26 cellular contexts compared by ENCODE assay signal in the genomic region with DNA sequence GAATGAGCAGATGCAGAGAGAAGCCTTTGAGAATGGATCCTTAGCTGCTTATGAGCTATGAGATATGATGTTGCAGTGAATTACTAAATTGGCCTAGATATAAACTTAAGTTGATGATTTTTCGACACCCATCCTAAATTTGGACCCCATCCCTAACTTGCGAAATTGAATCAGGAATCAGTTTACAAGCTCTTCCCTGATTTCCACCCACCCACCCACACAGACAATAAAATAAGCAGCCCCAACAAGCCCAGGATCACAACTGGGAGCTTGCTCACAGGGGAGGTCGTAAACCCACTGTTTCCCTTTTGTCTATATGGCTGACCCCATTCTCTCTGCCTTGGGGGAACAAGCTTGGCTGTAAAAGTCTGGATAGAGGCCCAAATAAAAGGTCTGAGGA. TPM values are rescaled to one million over a fixed set of nuclear protein-coding genes. Genes with fewer than 3 reads are reported as not detected.
A peak's percentile ranks its signal among the peaks of the same experiment; 100 is the strongest.
DNase-seq lines count a peak whose midpoint lies in the region; ATAC-seq, FAIRE-seq and TF ChIP-seq lines count a peak whose summit lies in the region.
"Had no signal": no experiment of that assay in that cellular context is flagged by ENCODE, and none has a peak within 500 bp of the region (broad histone marks: within the 10 kb centered on the region; RNA-seq: fewer than 3 reads in every experiment).

No MANE protein-coding gene starts in this region.

- H3K4ac ChIP-seq in IMR-90 (ENCODE audit: low read depth, low read length): peak overlapping the region; percentile 100

- POLR2A ChIA-PET in AG04450 (lab: Yijun Ruan, JAX): no interaction called here
- POLR2A ChIA-PET in IMR-90 (lab: Charles Lee; ENCODE audit: unreplicated experiment): no interaction called here

- intact Hi-C loops in IMR-90 (cut with micrococcal nuclease): no loop called here

- DNase-seq in AG04450 (ENCODE audit: low read depth, low spot score): no peak
- no peak for DNase-seq in IMR-90
- no peak for DNase-seq in bronchial epithelial cell (ENCODE audit: low read depth)
- no peak for DNase-seq in frontal cortex (ENCODE audit: low spot score in 2 of 2)
- DNase-seq in NCI-H2227 (lab: John Stamatoyannopoulos, UW; ENCODE audit: unreplicated experiment): no peak
- no peak for DNase-seq in OCI-M2 (lab: John Stamatoyannopoulos, UW; ENCODE audit: unreplicated experiment)
- DNase-seq: BE2C; Calu3; CD8-positive, alpha-beta memory T cell; DMS79 treated with DMSO at 0.1 percent for 48 hours; MM.1S; NCI-H1694; NCI-H2029 treated with DMSO at 0.1 percent for 48 hours; NCI-H2227 treated with DMSO at 0.1 percent for 48 hours; NCI-H526 treated with DMSO at 0.1 percent for 48 hours; Peyer's patch; SHP77 treated with DMSO at 0.1 percent for 48 hours had no signal

- peaks cover 16% of the 10 kb centered on the region for H3K4me1 ChIP-seq in IMR-90 (ENCODE audit: control insufficient read depth, insufficient read depth, low read length)
- peaks cover 38% of the 10 kb centered on the region for H3K4me1 ChIP-seq in skeletal muscle satellite cell (ENCODE audit: control insufficient read depth, insufficient read depth, low read length)
- H3K4me1 ChIP-seq: BE2C, Peyer's patch had no signal

- peak; percentile 43 for FAIRE-seq in bronchial epithelial cell (lab: Jason Lieb, UNC)
- FAIRE-seq in frontal cortex (lab: Jason Lieb, UNC): no peak
- FAIRE-seq: A204.1, GM12892, GM19239 had no signal

- H3K36me3 ChIP-seq in IMR-90 (ENCODE audit: control insufficient read depth, insufficient read depth, low read length) (peaks cover 10% of the 10 kb centered on the region), bronchial epithelial cell (ENCODE audit: control insufficient read depth, insufficient read depth, low read length) (no peaks in the 10 kb centered on the region), skeletal muscle satellite cell (ENCODE audit: insufficient read depth, low read length) (peaks cover 2% of the 10 kb centered on the region)
- H3K36me3 ChIP-seq: BE2C had no signal

- TF ChIP-seq RAD21 in IMR-90 (IDR thresholded peaks at IDR 0.05; ENCODE audit: low read length): no peak

- peak overlapping the region; percentile 100 for H2BK20ac ChIP-seq in IMR-90 (ENCODE audit: low read depth, low read length)

- no peak overlapping the region for H3K4me3 ChIP-seq in AG04450 (ENCODE audit: low read depth, low read length)
- no peak overlapping the region for H3K4me3 ChIP-seq in IMR-90 (ENCODE audit: insufficient read depth, low read depth, low read length)
- no peak overlapping the region for H3K4me3 ChIP-seq in bronchial epithelial cell (ENCODE audit: low read depth, low read length)
- no peak overlapping the region for H3K4me3 ChIP-seq in skeletal muscle satellite cell (ENCODE audit: low read length)
- H3K4me3 ChIP-seq: Peyer's patch had no signal

- H3K14ac ChIP-seq in IMR-90 (replicated peaks; ENCODE audit: low read depth, low read length): peak overlapping the region; percentile 100

- H3K79me1 ChIP-seq in IMR-90 (ENCODE audit: low read depth in 1 of 2, low read length in 2 of 2): peaks cover 35 to 56% of the 10 kb centered on the region in 2 experiments

- H2BK120ac ChIP-seq in IMR-90 (ENCODE audit: low read depth, low read length): peak overlapping the region; percentile 100

- H3K9me3 ChIP-seq in AG04450 (ENCODE audit: control insufficient read depth, insufficient read depth, low read length): no peaks in the 10 kb centered on the region
- peaks cover 2% of the 10 kb centered on the region; the same call in 1 of the 2 replicates for H3K9me3 ChIP-seq in IMR-90 (ENCODE audit: control insufficient read depth, insufficient read depth, low read length)
- H3K9me3 ChIP-seq in skeletal muscle satellite cell (replicated peaks; ENCODE audit: low read length): no peaks in the 10 kb centered on the region
- H3K9me3 ChIP-seq: BE2C had no signal

- no peak for TF ChIP-seq POLR2A in IMR-90 (IDR thresholded peaks at IDR 0.05; ENCODE audit: low read depth, low read length)

- TF ChIP-seq CTCF in AG04450 (IDR thresholded peaks at IDR 0.05; ENCODE audit: low read depth, low read length): no peak
- TF ChIP-seq CTCF in IMR-90 (conservative IDR thresholded peaks at IDR 0.05; ENCODE audit: low read depth, low read length): no peak
- no peak for TF ChIP-seq CTCF in bronchial epithelial cell (IDR thresholded peaks at IDR 0.05; ENCODE audit: insufficient read depth, low read length, severe bottlenecking)

- no peak overlapping the region for H2AFZ ChIP-seq in IMR-90 (replicated peaks; ENCODE audit: low read length, poor library complexity)

- H3K23ac ChIP-seq in IMR-90 (ENCODE audit: low read depth, low read length): peak overlapping the region; percentile 97

- no peak for ATAC-seq in IMR-90 (ENCODE audit: low read depth)
- ATAC-seq: HCT116 had no signal

- peak overlapping the region; percentile 98; the same call in 1 of the 2 replicates for H3K18ac ChIP-seq in IMR-90 (ENCODE audit: low read depth, low read length)

- H2BK5ac ChIP-seq in IMR-90 (ENCODE audit: low read depth, low read length, poor library complexity, severe bottlenecking): peak overlapping the region; percentile 99

- H4K91ac ChIP-seq in IMR-90 (ENCODE audit: insufficient read depth, low read depth, low read length): peak overlapping the region; percentile 100

- H3K9ac ChIP-seq in IMR-90 (ENCODE audit: low read depth, low read length) (no peak overlapping the region), skeletal muscle satellite cell (ENCODE audit: low read depth, low read length) (peak overlapping the region; percentile 73)
- H3K9ac ChIP-seq: KMS-11 had no signal

- peak overlapping the region; percentile 93 to 95 for H4K8ac ChIP-seq in IMR-90 (ENCODE audit: low read depth in 2 of 2, low read length in 2 of 2)

- peak overlapping the region; percentile 99; the same call in 1 of the 2 replicates for H4K5ac ChIP-seq in IMR-90 (ENCODE audit: low read depth, low read length)

- H3K4me2 ChIP-seq in IMR-90 (ENCODE audit: low read depth, low read length) (no peak overlapping the region), skeletal muscle satellite cell (ENCODE audit: low read length) (peak overlapping the region; percentile 4)
- H3K4me2 ChIP-seq: KMS-11 had no signal

- no TSS peak for BruUV-seq in IMR-90 (replicated peaks; lab: Mats Ljungman, UMichigan)

- peak overlapping the region; percentile 97; the same call in 1 of the 2 replicates for H3K56ac ChIP-seq in IMR-90 (ENCODE audit: extremely low read depth, insufficient read depth, low read length)

- no peaks in the 10 kb centered on the region for H4K20me1 ChIP-seq in IMR-90 (ENCODE audit: insufficient read depth, low read length)

- H2BK15ac ChIP-seq in IMR-90 (ENCODE audit: low read depth, low read length): peak overlapping the region; percentile 100

- WGBS in IMR-90 (ENCODE audit: extremely low coverage in 2 of 2, insufficient read length in 1 of 2), 2 experiments: no CpG with 5 or more reads among the region's 3 CpGs

- dilution Hi-C loops in IMR-90 (cut with HindIII; ENCODE audit: low sequenced_read_pairs, unreplicated experiment): no loop called here

- no peak overlapping the region for H2AK9ac ChIP-seq in IMR-90 (replicated peaks; ENCODE audit: low read depth, low read length, poor library complexity)

- in situ Hi-C loops in IMR-90 (cut with MboI; ENCODE audit: low sequenced_read_pairs): no loop called here

- H3K9me1 ChIP-seq in IMR-90 (ENCODE audit: insufficient read depth, low read length): peaks cover 23% of the 10 kb centered on the region

- no peaks in the 10 kb centered on the region for H3K27me3 ChIP-seq in AG04450 (ENCODE audit: control insufficient read depth, insufficient read depth, low read length)
- no peaks in the 10 kb centered on the region for H3K27me3 ChIP-seq in IMR-90 (ENCODE audit: control insufficient read depth, insufficient read depth, low read length)
- H3K27me3 ChIP-seq in bronchial epithelial cell (ENCODE audit: control insufficient read depth, insufficient read depth, low read length): no peaks in the 10 kb centered on the region
- H3K27me3 ChIP-seq in skeletal muscle satellite cell (ENCODE audit: control insufficient read depth, insufficient read depth, low read length): no peaks in the 10 kb centered on the region
- H3K27me3 ChIP-seq: BE2C, Peyer's patch had no signal

- H2AK5ac ChIP-seq in IMR-90 (ENCODE audit: low read depth, low read length): peak overlapping the region; percentile 100

- CTCF ChIA-PET in AG04450 (lab: Charles Lee): interaction anchor here (1.4 kb wide), 1 partner anchor 113 kb away, joined by 5 read pairs; no protein-coding TSS in a partner anchor
- CTCF ChIA-PET in IMR-90 (lab: Yijun Ruan, JAX): no interaction called here

- H3K27ac ChIP-seq in AG04450 (ENCODE audit: low read depth, low read length) (peak overlapping the region; percentile 34), IMR-90 (ENCODE audit: insufficient read depth, low read length) (peak overlapping the region; percentile 68)
- H3K27ac ChIP-seq: KMS-11, Peyer's patch had no signal

TF ChIP-seq in IMR-90, 13 proteins besides CTCF, POLR2A, EP300 and RAD21:
- TF ChIP-seq SMC3 (IDR thresholded peaks at IDR 0.05; ENCODE audit: low read depth, low read length) (no peak), BHLHE40 (IDR thresholded peaks at IDR 0.05; ENCODE audit: low read depth, low read length) (no peak), FOS (IDR thresholded peaks at IDR 0.05; ENCODE audit: low read depth, low read length) (no peak), CHD1 (IDR thresholded peaks at IDR 0.05; ENCODE audit: low read depth, low read length) (no peak), CEBPB (IDR thresholded peaks at IDR 0.05; ENCODE audit: low read depth, low read length) (no peak)
- TF ChIP-seq, protein P1, sequence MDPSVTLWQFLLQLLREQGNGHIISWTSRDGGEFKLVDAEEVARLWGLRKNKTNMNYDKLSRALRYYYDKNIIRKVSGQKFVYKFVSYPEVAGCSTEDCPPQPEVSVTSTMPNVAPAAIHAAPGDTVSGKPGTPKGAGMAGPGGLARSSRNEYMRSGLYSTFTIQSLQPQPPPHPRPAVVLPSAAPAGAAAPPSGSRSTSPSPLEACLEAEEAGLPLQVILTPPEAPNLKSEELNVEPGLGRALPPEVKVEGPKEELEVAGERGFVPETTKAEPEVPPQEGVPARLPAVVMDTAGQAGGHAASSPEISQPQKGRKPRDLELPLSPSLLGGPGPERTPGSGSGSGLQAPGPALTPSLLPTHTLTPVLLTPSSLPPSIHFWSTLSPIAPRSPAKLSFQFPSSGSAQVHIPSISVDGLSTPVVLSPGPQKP (IDR thresholded peaks at IDR 0.05; ENCODE audit: borderline replicate concordance, low read depth, low read length): no peak
TF ChIP-seq in IMR-90: peak in this region for 0.

RNA-seq across cellular contexts. Expression of gene GREM1, which starts 57.3 kb away (rescaled TPM):
- polyA plus RNA-seq in AG04450 (2011; rRNA removed) (2,326 and 2,858 TPM in 2 replicates), IMR-90 (2012; rRNA removed) (852 and 1,130 TPM in 2 replicates)
- polyA minus RNA-seq in AG04450 (2011; rRNA and poly(A)+ RNA removed): 2,696 and 3,244 TPM in 2 replicates
- total RNA-seq in IMR-90 (2012; rRNA removed) (848 and 1,032 TPM in 2 replicates), bronchial epithelial cell (0.13 and 3.7 TPM in 2 replicates), frontal cortex (2.4 TPM)
- 185 and 289 TPM in 2 replicates for polyA plus RNA-seq in IMR-90 (2012; cell fraction: cytosol; rRNA removed)
- polyA plus RNA-seq in IMR-90 (2012; cell fraction: nucleus; rRNA removed; ENCODE audit: low replicate concordance): 59.3 and 362 TPM in 2 replicates
- 3.0 and 4.4 TPM in 2 replicates for total RNA-seq in skeletal muscle satellite cell (2012; rRNA removed)
- total RNA-seq: Calu3; CD8-positive, alpha-beta memory T cell; H4; NCI-H460 had no signal
- polyA plus RNA-seq: CD14-positive monocyte; CD8-positive, alpha-beta memory T cell had no signal

Comparison
In these comparisons a context has a peak if more than half of its experiments do, and no peak if none do; other contexts are left out.
1. RNA of gene GREM1, which starts 57.3 kb away (total RNA-seq): 848 to 1,032 TPM in IMR-90; 0.13 to 3.7 TPM in bronchial epithelial cell and 2.4 TPM in frontal cortex (single experiment); every median in the first group is over 100 times any median in the second.